Comparison of ENCODE assay signal across 8 cellular contexts in the genomic region with DNA sequence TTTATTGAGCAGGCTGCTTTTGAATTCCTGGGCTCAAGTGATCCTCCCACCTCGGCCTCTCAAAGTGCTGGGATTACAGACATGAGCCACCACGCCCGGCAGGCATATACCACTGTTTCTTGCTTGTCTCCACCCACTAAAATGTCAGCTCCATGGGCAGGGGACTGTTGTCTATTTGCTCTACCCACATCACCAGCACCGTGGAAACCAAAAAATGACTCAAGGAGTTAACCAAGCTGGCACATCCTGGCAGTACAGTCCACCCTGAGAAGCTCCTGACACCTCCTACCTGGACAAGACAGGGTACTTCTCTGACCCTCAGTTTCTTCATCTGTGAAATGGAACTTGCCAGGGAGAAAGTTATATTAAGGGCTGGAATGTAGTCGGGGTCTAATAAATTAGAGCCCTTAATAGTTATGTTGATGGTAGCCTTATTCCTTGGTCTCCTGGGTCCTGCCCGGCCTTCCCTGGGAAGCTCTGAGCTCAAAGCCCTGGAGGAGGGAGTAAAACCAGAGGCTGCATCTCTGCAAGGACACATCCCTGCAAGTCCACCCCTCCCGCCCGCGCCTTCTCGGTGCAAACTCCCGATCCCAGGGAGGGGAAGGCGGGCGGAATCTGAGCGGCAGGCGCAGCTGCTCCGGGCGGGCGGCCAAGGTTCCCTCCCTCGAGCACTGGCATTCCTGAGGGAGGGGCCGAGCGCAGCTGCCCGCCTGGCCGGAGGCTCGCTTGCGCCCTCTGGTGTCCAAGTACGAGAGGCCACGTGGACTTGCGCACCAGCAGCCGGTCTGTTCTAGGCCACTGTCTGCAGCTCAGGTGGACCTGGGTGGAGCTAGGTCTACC. TPM values are rescaled to one million over a fixed set of nuclear protein-coding genes. Genes with fewer than 3 reads are reported as not detected.
DNase-seq lines count a peak whose midpoint lies in the region; ATAC-seq, FAIRE-seq and TF ChIP-seq lines count a peak whose summit lies in the region.

No MANE protein-coding gene starts in this region.

- TF ChIP-seq EP300 in HepG2 (IDR thresholded peaks at IDR 0.05; ENCODE audit: low read depth in 2 of 2, low read length in 2 of 2), result peak in 1 of 2 experiments; percentile 54; a peak in 2 of 4 replicates
- TF ChIP-seq EP300 in HepG2 (CRISPR knock-in tag; IDR thresholded peaks at IDR 0.05; ENCODE audit: borderline replicate concordance), result no peak; the same call in 1 of the 2 replicates

- no peaks in the 10 kb centered on the region for H4K20me1 ChIP-seq in HepG2 (ENCODE audit: insufficient read depth, low read length)

- H3K36me3 ChIP-seq in HepG2 (replicated peaks in 1 of 2; ENCODE audit: control insufficient read depth in 1 of 2, insufficient read depth in 2 of 2, low read length in 2 of 2), result no peaks in the 10 kb centered on the region

- WGBS in HepG2 (ENCODE audit: low lambda C conversion rate), result 15% methylated on average over 7 of the region's 29 CpGs

- peak; percentile 98 for TF ChIP-seq RAD21 in HepG2 (CRISPR knock-in tag; IDR thresholded peaks at IDR 0.05)

- no peak overlapping the region for H3K4me3 Mint-ChIP-seq in activated CD4-positive, alpha-beta T cell treated with anti-CD3 and anti-CD28 coated beads, Interleukin-2, amount 10 ng/mL, durations not matched to agents 7 days and 5 days

- peak; percentile 88 for FAIRE-seq in HepG2 (lab: Jason Lieb, UNC)

- no TSS peak for BruUV-seq in HepG2 (replicated peaks; lab: Mats Ljungman, UMichigan)

- no peaks in the 10 kb centered on the region for H3K9me3 ChIP-seq in HepG2 (ENCODE audit: low read length)

- H3K4me3 ChIP-seq in HepG2 (replicated peaks in 1 of 3; ENCODE audit: insufficient read depth in 1 of 3, low read depth in 2 of 3, low read length in 3 of 3), result no peak overlapping the region; a peak in 1 of 6 replicates

- peaks cover 5 to 38% of the 10 kb centered on the region in 2 experiments for H3K27me3 ChIP-seq in HepG2 (ENCODE audit: control insufficient read depth in 1 of 2, insufficient read depth in 2 of 2, low read length in 2 of 2)

- H3K4me1 ChIP-seq in HepG2 (ENCODE audit: insufficient read depth, low read length), result peaks cover 6% of the 10 kb centered on the region

- in situ Hi-C loops in HepG2 (cut with HindIII; ENCODE audit: extremely low pct_ligation_motif_present, low pct_unique_long_range_greater_than_20kb), result loop anchor here (5.0 kb wide), 1 partner anchor 90 kb away; a partner anchor contains a TSS

- no peaks in the 10 kb centered on the region for H3K9me3 Mint-ChIP-seq in activated CD4-positive, alpha-beta T cell treated with anti-CD3 and anti-CD28 coated beads, Interleukin-2, amount 10 ng/mL, durations not matched to agents 7 days and 5 days

- POLR2A ChIA-PET in activated CD4-positive, alpha-beta T cell treated with anti-CD3 and anti-CD28 coated beads, Interleukin-2, amount 10 ng/mL, durations not matched to agents 7 days and 5 days (lab: Charles Lee), result no interaction called here
- POLR2A ChIA-PET in HepG2 (lab: Yijun Ruan, JAX), result no interaction called here

- no peak overlapping the region for H3K4me2 ChIP-seq in HepG2 (ENCODE audit: low read depth, low read length)

- H3K27ac ChIP-seq in HepG2 (ENCODE audit: extremely low read length, insufficient read depth, low read length), result no peak overlapping the region

- no peak overlapping the region for H2AFZ ChIP-seq in HepG2 (ENCODE audit: low read length)

- no peaks in the 10 kb centered on the region for H3K79me2 ChIP-seq in HepG2 (ENCODE audit: insufficient read depth, low read length)

- no peak overlapping the region for H3K27ac Mint-ChIP-seq in activated CD4-positive, alpha-beta T cell treated with anti-CD3 and anti-CD28 coated beads, Interleukin-2, amount 10 ng/mL, durations not matched to agents 7 days and 5 days

- TF ChIP-seq CTCF in HepG2 (CRISPR knock-in tag; IDR thresholded peaks at IDR 0.05), result peak; percentile 100

- intact Hi-C loops in HepG2 (cut with micrococcal nuclease; ENCODE audit: unreplicated experiment), result loop anchor here (1.0 to 2.0 kb wide), 2 partner anchors 93 to 97 kb away; no protein-coding TSS in a partner anchor

- DNase-seq in DMS 273 treated with DMSO at 0.1 percent for 48 hours (lab: John Stamatoyannopoulos, UW) (peak; percentile 87), NCI-H524 treated with DMSO at 0.1 percent for 48 hours (lab: John Stamatoyannopoulos, UW) (peak; percentile 73), cortex of kidney (lab: John Stamatoyannopoulos, UW) (peak; percentile 27), HepG2 (ENCODE audit: low spot score) (peak; percentile 82)
- peak; percentile 76 for DNase-seq in activated CD4-positive, alpha-beta T cell treated with anti-CD3 and anti-CD28 coated beads, Interleukin-2, amount 10 ng/mL, durations not matched to agents 7 days and 5 days
- peak; percentile 58 to 75 for DNase-seq in stimulated activated CD4-positive, alpha-beta T cell treated with anti-CD3 and anti-CD28 coated beads, Interleukin-4, amount 100 ng/mL, for 4 hours

- no peak overlapping the region for H3K9ac ChIP-seq in HepG2 (ENCODE audit: insufficient read depth, low read depth, low read length)

- H3K27me3 Mint-ChIP-seq in activated CD4-positive, alpha-beta T cell treated with anti-CD3 and anti-CD28 coated beads, Interleukin-2, amount 10 ng/mL, durations not matched to agents 7 days and 5 days, result peaks cover 14% of the 10 kb centered on the region

- CTCF ChIA-PET in activated CD4-positive, alpha-beta T cell treated with anti-CD3 and anti-CD28 coated beads, Interleukin-2, amount 10 ng/mL, durations not matched to agents 7 days and 5 days (lab: Charles Lee), result interaction anchor here (0.6 to 2.8 kb wide), 15 partner anchors 9 to 223 kb away, joined by 3 to 20 read pairs (median 4); a partner anchor contains a TSS
- CTCF ChIA-PET in HepG2 (lab: Yijun Ruan, JAX; ENCODE audit: low intra/inter-chr PET ratio, low total read pairs), result interaction anchor here (2.1 to 2.6 kb wide), 2 partner anchors 93 to 97 kb away, joined by 26 to 34 read pairs; no protein-coding TSS in a partner anchor

- no peaks in the 10 kb centered on the region for H3K36me3 Mint-ChIP-seq in activated CD4-positive, alpha-beta T cell treated with anti-CD3 and anti-CD28 coated beads, Interleukin-2, amount 10 ng/mL, durations not matched to agents 7 days and 5 days (ENCODE audit: low read depth)

- TF ChIP-seq POLR2A in HepG2 (IDR thresholded peaks at IDR 0.05; ENCODE audit: insufficient read depth in 1 of 2, low read depth in 2 of 2, low read length in 2 of 2), result no peak

- H3K4me1 Mint-ChIP-seq in activated CD4-positive, alpha-beta T cell treated with anti-CD3 and anti-CD28 coated beads, Interleukin-2, amount 10 ng/mL, durations not matched to agents 7 days and 5 days, result peaks cover 7% of the 10 kb centered on the region

- ATAC-seq in HG03175 (IDR thresholded peaks at IDR 0.05; ENCODE audit: unreplicated experiment) (peak; percentile 52), HepG2 (peak; percentile 96), GM19463 (IDR thresholded peaks at IDR 0.05; ENCODE audit: unreplicated experiment) (no peak)

RNA-seq across cellular contexts. Expression of a gene that starts 14.1 kb away (rescaled TPM):
- total RNA-seq in activated CD4-positive, alpha-beta T cell treated with anti-CD3 and anti-CD28 coated beads, Interleukin-2, amount 10 ng/mL, durations not matched to agents 7 days and 5 days, result not detected
- not detected in 2 replicates for total RNA-seq in HepG2 (2016; rRNA removed; fragmentation: Illumina TruSeq; extraction: Trizol)
- not detected in 2 replicates for total RNA-seq in HepG2 (2016; cell fraction: cytosol; rRNA removed; fragmentation: Illumina TruSeq; extraction: Trizol; ENCODE audit: low read depth)
- not detected in 2 replicates for total RNA-seq in HepG2 (2016; cell fraction: insoluble cytoplasmic fraction; rRNA removed; fragmentation: Illumina TruSeq; extraction: Trizol)
- not detected in 2 replicates for total RNA-seq in HepG2 (2016; cell fraction: membrane; rRNA removed; fragmentation: Illumina TruSeq; extraction: Trizol)
- not detected in 2 replicates for total RNA-seq in HepG2 (2016; cell fraction: nucleus; rRNA removed; fragmentation: Illumina TruSeq; extraction: Trizol)
- not detected in 2 replicates for polyA plus RNA-seq in HepG2 (2011; rRNA removed)
- polyA plus RNA-seq in HepG2 (2011; cell fraction: cytosol; rRNA removed), result not detected in 2 replicates
- polyA plus RNA-seq in HepG2 (2011; cell fraction: nucleus; rRNA removed), result not detected in 2 replicates
- polyA plus RNA-seq in HepG2 (2012), result not detected in 2 replicates
- not detected in 2 replicates for polyA plus RNA-seq in HepG2 (2016; cell fraction: cytosol; fragmentation: Illumina TruSeq; extraction: Trizol; ENCODE audit: low read depth)
- not detected in 2 replicates for polyA plus RNA-seq in HepG2 (2016; cell fraction: insoluble cytoplasmic fraction; fragmentation: Illumina TruSeq; extraction: Trizol; ENCODE audit: low read depth)
- not detected in 2 replicates for polyA plus RNA-seq in HepG2 (2016; cell fraction: membrane; fragmentation: Illumina TruSeq; extraction: Trizol; ENCODE audit: low read depth)
- not detected in 2 replicates for polyA plus RNA-seq in HepG2 (2016; cell fraction: nucleus; fragmentation: Illumina TruSeq; extraction: Trizol; ENCODE audit: insufficient read depth, low read depth)
- polyA minus RNA-seq in HepG2 (2011; rRNA and poly(A)+ RNA removed; ENCODE audit: low replicate concordance), result not detected in 2 replicates
- not detected in 2 replicates for polyA minus RNA-seq in HepG2 (2011; cell fraction: cytosol; rRNA and poly(A)+ RNA removed)
- not detected in 2 replicates for polyA minus RNA-seq in HepG2 (2011; cell fraction: nucleus; rRNA and poly(A)+ RNA removed)

RNA-seq across cellular contexts. Expression of a gene that starts 17.1 kb away (rescaled TPM):
- total RNA-seq in activated CD4-positive, alpha-beta T cell treated with anti-CD3 and anti-CD28 coated beads, Interleukin-2, amount 10 ng/mL, durations not matched to agents 7 days and 5 days, result under 1 TPM; 0.40 to 0.57 TPM
- total RNA-seq in HepG2 (2016; rRNA removed; fragmentation: Illumina TruSeq; extraction: Trizol), result 0.02 TPM in 1 of 2 replicates, not detected in the other
- total RNA-seq in HepG2 (2016; cell fraction: cytosol; rRNA removed; fragmentation: Illumina TruSeq; extraction: Trizol; ENCODE audit: low read depth), result not detected in 2 replicates
- total RNA-seq in HepG2 (2016; cell fraction: insoluble cytoplasmic fraction; rRNA removed; fragmentation: Illumina TruSeq; extraction: Trizol), result 0.02 TPM in 1 of 2 replicates, not detected in the other
- not detected in 2 replicates for total RNA-seq in HepG2 (2016; cell fraction: membrane; rRNA removed; fragmentation: Illumina TruSeq; extraction: Trizol)
- total RNA-seq in HepG2 (2016; cell fraction: nucleus; rRNA removed; fragmentation: Illumina TruSeq; extraction: Trizol), result not detected in 2 replicates
- 0.03 TPM in 1 of 2 replicates, not detected in the other for polyA plus RNA-seq in HepG2 (2011; rRNA removed)
- polyA plus RNA-seq in HepG2 (2011; cell fraction: cytosol; rRNA removed), result not detected in 2 replicates
- 0.07 and 0.11 TPM in 2 replicates for polyA plus RNA-seq in HepG2 (2011; cell fraction: nucleus; rRNA removed)
- polyA plus RNA-seq in HepG2 (2012), result not detected in 2 replicates
- polyA plus RNA-seq in HepG2 (2016; cell fraction: cytosol; fragmentation: Illumina TruSeq; extraction: Trizol; ENCODE audit: low read depth), result not detected in 2 replicates
- not detected in 2 replicates for polyA plus RNA-seq in HepG2 (2016; cell fraction: insoluble cytoplasmic fraction; fragmentation: Illumina TruSeq; extraction: Trizol; ENCODE audit: low read depth)
- polyA plus RNA-seq in HepG2 (2016; cell fraction: membrane; fragmentation: Illumina TruSeq; extraction: Trizol; ENCODE audit: low read depth), result not detected in 2 replicates
- polyA plus RNA-seq in HepG2 (2016; cell fraction: nucleus; fragmentation: Illumina TruSeq; extraction: Trizol; ENCODE audit: insufficient read depth, low read depth), result not detected in 2 replicates
- polyA minus RNA-seq in HepG2 (2011; rRNA and poly(A)+ RNA removed; ENCODE audit: low replicate concordance), result 0.16 TPM in 1 of 2 replicates, not detected in the other
- polyA minus RNA-seq in HepG2 (2011; cell fraction: cytosol; rRNA and poly(A)+ RNA removed), result not detected in 2 replicates
- not detected in 2 replicates for polyA minus RNA-seq in HepG2 (2011; cell fraction: nucleus; rRNA and poly(A)+ RNA removed)

RNA-seq across cellular contexts. Expression of a gene that starts 58.7 kb away (rescaled TPM):
- 100 to 1,000 TPM; 100 to 108 TPM for total RNA-seq in activated CD4-positive, alpha-beta T cell treated with anti-CD3 and anti-CD28 coated beads, Interleukin-2, amount 10 ng/mL, durations not matched to agents 7 days and 5 days
- total RNA-seq in HepG2 (2016; rRNA removed; fragmentation: Illumina TruSeq; extraction: Trizol), result 8.9 and 12.3 TPM in 2 replicates
- total RNA-seq in HepG2 (2016; cell fraction: cytosol; rRNA removed; fragmentation: Illumina TruSeq; extraction: Trizol; ENCODE audit: low read depth), result 7.9 and 8.8 TPM in 2 replicates
- total RNA-seq in HepG2 (2016; cell fraction: insoluble cytoplasmic fraction; rRNA removed; fragmentation: Illumina TruSeq; extraction: Trizol), result 9.0 and 12.8 TPM in 2 replicates
- total RNA-seq in HepG2 (2016; cell fraction: membrane; rRNA removed; fragmentation: Illumina TruSeq; extraction: Trizol), result 14.0 and 14.3 TPM in 2 replicates
- 8.6 and 11.4 TPM in 2 replicates for total RNA-seq in HepG2 (2016; cell fraction: nucleus; rRNA removed; fragmentation: Illumina TruSeq; extraction: Trizol)
- 36.4 and 47.5 TPM in 2 replicates for polyA plus RNA-seq in HepG2 (2011; rRNA removed)
- 25.4 and 30.5 TPM in 2 replicates for polyA plus RNA-seq in HepG2 (2011; cell fraction: cytosol; rRNA removed)
- 157 and 161 TPM in 2 replicates for polyA plus RNA-seq in HepG2 (2011; cell fraction: nucleus; rRNA removed)
- polyA plus RNA-seq in HepG2 (2012), result 11.5 and 18.6 TPM in 2 replicates
- polyA plus RNA-seq in HepG2 (2016; cell fraction: cytosol; fragmentation: Illumina TruSeq; extraction: Trizol; ENCODE audit: low read depth), result 9.0 and 10.1 TPM in 2 replicates
- polyA plus RNA-seq in HepG2 (2016; cell fraction: insoluble cytoplasmic fraction; fragmentation: Illumina TruSeq; extraction: Trizol; ENCODE audit: low read depth), result 12.6 and 14.6 TPM in 2 replicates
- 13.7 and 14.9 TPM in 2 replicates for polyA plus RNA-seq in HepG2 (2016; cell fraction: membrane; fragmentation: Illumina TruSeq; extraction: Trizol; ENCODE audit: low read depth)
- polyA plus RNA-seq in HepG2 (2016; cell fraction: nucleus; fragmentation: Illumina TruSeq; extraction: Trizol; ENCODE audit: insufficient read depth, low read depth), result 35.0 and 36.4 TPM in 2 replicates
- polyA minus RNA-seq in HepG2 (2011; rRNA and poly(A)+ RNA removed; ENCODE audit: low replicate concordance), result 19.0 and 19.3 TPM in 2 replicates
- 13.9 and 15.2 TPM in 2 replicates for polyA minus RNA-seq in HepG2 (2011; cell fraction: cytosol; rRNA and poly(A)+ RNA removed)
- polyA minus RNA-seq in HepG2 (2011; cell fraction: nucleus; rRNA and poly(A)+ RNA removed), result 18.2 and 21.1 TPM in 2 replicates

Comparison
In these comparisons a context has a peak if more than half of its experiments do, and no peak if none do; other contexts are left out.
1. DNase-seq: peak in every context shown above with its lines; median percentile 87 in DMS 273 treated with DMSO at 0.1 percent for 48 hours; 82 in HepG2; 76 in activated CD4-positive, alpha-beta T cell treated with anti-CD3 and anti-CD28 coated beads, Interleukin-2, amount 10 ng/mL, durations not matched to agents 7 days and 5 days; 73 in NCI-H524 treated with DMSO at 0.1 percent for 48 hours; 66 in stimulated activated CD4-positive, alpha-beta T cell treated with anti-CD3 and anti-CD28 coated beads, Interleukin-4, amount 100 ng/mL, for 4 hours; 27 in cortex of kidney.